Comparison of ENCODE assay signal across 1 cellular context in genomic region chr3:73353661-73354217, GRCh38.
TF ChIP-seq lines count a peak whose summit lies in the region.

No MANE protein-coding gene starts in this region.

TF ChIP-seq in WTC11, 78 proteins besides CTCF, POLR2A, EP300 and RAD21 (continued from another document):
- TF ChIP-seq HMGA2 (CRISPR knock-in tag; IDR thresholded peaks at IDR 0.05): no peak
- TF ChIP-seq FOXK1 (CRISPR knock-in tag; IDR thresholded peaks at IDR 0.05): no peak
- TF ChIP-seq NR1H2 (CRISPR knock-in tag; IDR thresholded peaks at IDR 0.05): no peak
- no peak for TF ChIP-seq ZNF317 (CRISPR knock-in tag; IDR thresholded peaks at IDR 0.05; ENCODE audit: borderline replicate concordance, low read depth)
- TF ChIP-seq USF2 (CRISPR knock-in tag; IDR thresholded peaks at IDR 0.05): no peak
